In the genomic region with DNA sequence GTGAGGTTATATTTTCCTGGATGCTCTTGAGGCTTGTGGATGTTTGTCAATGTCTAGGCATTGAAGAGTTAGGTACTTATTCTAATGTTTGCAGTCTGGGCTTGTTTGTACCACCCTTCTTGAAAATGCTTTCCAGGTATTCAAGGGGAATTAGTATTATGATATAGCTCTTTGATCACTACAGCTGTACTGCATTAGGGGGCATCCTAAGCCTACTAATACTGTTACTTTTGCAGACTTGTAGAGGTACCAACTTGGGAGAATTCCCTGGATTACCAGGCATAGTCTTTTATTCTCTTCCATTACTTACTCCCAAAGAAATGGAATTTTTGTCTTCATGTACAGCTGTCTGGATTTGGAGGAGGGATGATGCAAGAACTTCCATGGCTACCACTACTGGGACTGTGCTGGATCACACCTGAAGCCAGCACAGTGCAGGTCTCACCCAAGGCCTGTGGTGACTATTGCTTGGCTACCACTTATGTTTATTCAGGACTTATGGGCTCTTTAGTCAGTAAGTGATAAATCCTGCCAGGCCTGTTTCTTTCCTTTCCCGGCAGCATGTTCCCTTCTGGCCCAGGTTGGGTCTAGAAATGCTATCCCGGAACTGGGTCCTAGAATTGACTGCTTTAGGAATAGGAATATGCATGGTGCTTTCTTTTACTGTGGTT, we compare ENCODE assay signal across 34 cellular contexts.
"Had no signal": no experiment of that assay in that cellular context is flagged by ENCODE, and none has a peak within 500 bp of the region (broad histone marks: within the 10 kb centered on the region; RNA-seq: fewer than 3 reads in every experiment).

No MANE protein-coding gene starts in this region.

- ATAC-seq: activated naive CD4-positive, alpha-beta T cell treated with anti-CD3 and anti-CD28 coated beads, Interleukin-2, amount 50 U/mL, for 72 hours; activated T-cell treated with anti-CD3 and anti-CD28 coated beads, Interleukin-2, amount 50 U/mL, for 4 hours; body of pancreas; Panc1 had no signal

- H3K4me3 Mint-ChIP-seq: activated B cell treated with CpG ODN at 0.5 μM for 24 hours; activated CD4-positive, alpha-beta memory T cell treated with anti-CD3 and anti-CD28 coated beads for 36 hours; activated naive CD4-positive, alpha-beta T cell treated with anti-CD3 and anti-CD28 coated beads for 36 hours; activated T-cell treated with anti-CD3 and anti-CD28 coated beads, Interleukin-2, amount 50 U/mL, for 4 hours; activated T-helper 1 cell treated with anti-CD3 and anti-CD28 coated beads, Interleukin-12 subunit alpha, Interleukin-12 subunit beta, Interleukin-2, Interleukin-4 antibody, amounts not matched to agents 30 ng/mL and 10 ng/mL and 1 ng/mL, durations not matched to agents 14 hours and 24 hours and 36 hours had no signal

- H3K27me3 ChIP-seq: adrenal gland, body of pancreas, breast epithelium, SJSA1 had no signal

- H3K4me1 ChIP-seq: adrenal gland, body of pancreas, breast epithelium, SJSA1 had no signal

- DNase-seq: activated B cell treated with CpG ODN at 0.5 μM for 24 hours; activated CD4-positive, alpha-beta memory T cell treated with anti-CD3 and anti-CD28 coated beads for 36 hours; activated CD4-positive, alpha-beta T cell treated with anti-CD3 and anti-CD28 coated beads for 4 hours; activated CD4-positive, alpha-beta T cell treated with anti-CD3 and anti-CD28 coated beads, Interleukin-2, amount 50 U/mL, for 1 hour; activated CD4-positive, CD25-positive, alpha-beta regulatory T cell treated with anti-CD3 and anti-CD28 coated beads, Interleukin-2, amount 50 U/mL, for 72 hours; activated CD8-positive, alpha-beta memory T cell treated with anti-CD3 and anti-CD28 coated beads, Interleukin-2, amount 50 U/mL, for 4 hours; activated gamma-delta T cell treated with Interleukin-2 at 50 U/mL for 16 hours; activated naive CD4-positive, alpha-beta T cell treated with anti-CD3 and anti-CD28 coated beads for 36 hours; activated T-cell treated with anti-CD3 and anti-CD28 coated beads for 4 hours; activated T-cell treated with anti-CD3 and anti-CD28 coated beads, Interleukin-2, amount 50 U/mL, for 4 hours; adrenal gland; body of pancreas; NCI-H1105; NCI-H1417 treated with DMSO at 0.1 percent for 48 hours; NCI-H187 treated with DMSO at 0.1 percent for 48 hours; NCI-H2081; NCI-H2171 treated with DMSO at 0.1 percent for 48 hours; NCI-H2227 treated with DMSO at 0.1 percent for 48 hours; NCI-H446; NCI-H510A treated with DMSO at 0.1 percent for 48 hours; NCI-H526 treated with DMSO at 0.1 percent for 48 hours; NCI-H774; RPMI8226; SHP77 treated with DMSO at 0.1 percent for 48 hours; SW 1271; T-helper 1 cell; T-helper 2 cell; T-helper 9 cell had no signal

- H3K27me3 Mint-ChIP-seq: activated B cell treated with CpG ODN at 0.5 μM for 24 hours; activated CD4-positive, alpha-beta memory T cell treated with anti-CD3 and anti-CD28 coated beads for 36 hours had no signal

- H3K36me3 ChIP-seq: adrenal gland, breast epithelium, SJSA1 had no signal

- H3K9me3 ChIP-seq: adrenal gland, SJSA1 had no signal

- H3K27ac ChIP-seq: adrenal gland, body of pancreas, breast epithelium, SJSA1, VCaP had no signal

- H3K4me3 ChIP-seq: adrenal gland, body of pancreas, breast epithelium, SJSA1 had no signal

- H3K4me1 Mint-ChIP-seq: activated B cell treated with CpG ODN at 0.5 μM for 24 hours had no signal

- H3K27ac Mint-ChIP-seq: activated B cell treated with CpG ODN at 0.5 μM for 24 hours; activated CD4-positive, alpha-beta memory T cell treated with anti-CD3 and anti-CD28 coated beads for 36 hours; activated naive CD4-positive, alpha-beta T cell treated with anti-CD3 and anti-CD28 coated beads for 36 hours; activated naive CD4-positive, alpha-beta T cell treated with anti-CD3 and anti-CD28 coated beads, Interleukin-2, amount 50 U/mL, for 72 hours; activated T-helper 1 cell treated with anti-CD3 and anti-CD28 coated beads, Interleukin-12 subunit alpha, Interleukin-12 subunit beta, Interleukin-2, Interleukin-4 antibody, amounts not matched to agents 30 ng/mL and 10 ng/mL and 1 ng/mL, durations not matched to agents 14 hours and 24 hours and 36 hours had no signal
